In the genomic region with DNA sequence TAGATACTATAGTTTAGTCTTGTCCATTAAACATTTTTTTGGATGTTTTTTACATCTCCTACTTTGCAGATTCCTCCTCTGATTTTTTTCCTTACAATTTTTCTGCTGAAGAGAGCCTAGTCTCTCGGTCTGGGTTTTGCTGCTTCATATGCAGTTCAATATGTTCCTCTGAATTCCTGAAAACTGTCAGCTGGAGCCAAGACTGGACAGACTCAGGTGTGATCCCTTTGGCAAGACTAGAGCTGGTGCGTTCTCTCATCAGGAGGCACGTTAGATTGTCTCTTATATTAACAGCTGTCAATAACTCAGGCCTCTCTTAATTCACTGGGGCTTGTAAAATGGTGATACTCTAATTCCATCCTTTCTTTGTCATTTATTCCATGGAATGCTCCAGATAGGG, we compare ENCODE assay signal across 17 cellular contexts. TPM values are rescaled to one million over a fixed set of nuclear protein-coding genes. Genes with fewer than 3 reads are reported as not detected.
A peak's percentile ranks its signal among the peaks of the same experiment; 100 is the strongest.
DNase-seq lines count a peak whose midpoint lies in the region; ATAC-seq and TF ChIP-seq lines count a peak whose summit lies in the region.
"Had no signal": no experiment of that assay in that cellular context is flagged by ENCODE, and none has a peak within 500 bp of the region (broad histone marks: within the 10 kb centered on the region; RNA-seq: fewer than 3 reads in every experiment).

No MANE protein-coding gene starts in this region.

- no peak overlapping the region for H3K4me3 Mint-ChIP-seq in activated naive CD4-positive, alpha-beta T cell treated with anti-CD3 and anti-CD28 coated beads for 36 hours
- H3K4me3 Mint-ChIP-seq in activated B cell treated with CpG ODN at 0.5 μM for 24 hours = no peak overlapping the region
- H3K4me3 Mint-ChIP-seq in stimulated activated memory B cell treated with anti-CD40 and anti-IgM and Interleukin-4, amounts not matched to agents 10 μg/mL and 1 μg/mL and 100 μg/mL, for 72 hours = no peak overlapping the region
- no peak overlapping the region for H3K4me3 Mint-ChIP-seq in activated CD4-positive, alpha-beta memory T cell treated with anti-CD3 and anti-CD28 coated beads for 36 hours

- no peak for DNase-seq in activated naive CD4-positive, alpha-beta T cell treated with anti-CD3 and anti-CD28 coated beads for 36 hours
- no peak for DNase-seq in activated naive CD4-positive, alpha-beta T cell treated with Interleukin-2 at 50 U/mL for 16 hours
- no peak for DNase-seq in activated B cell treated with CpG ODN at 0.5 μM for 24 hours
- peak; percentile 50 for DNase-seq in cerebellar cortex (ENCODE audit: low spot score)
- no peak for DNase-seq in activated CD4-positive, alpha-beta memory T cell treated with anti-CD3 and anti-CD28 coated beads for 36 hours
- no peak for DNase-seq in central memory CD4-positive, alpha-beta T cell
- DNase-seq: ACHN, AML-193, DMS53, NCI-H1048, NCI-H1436 treated with DMSO at 0.1 percent for 48 hours, NCI-H2029 treated with DMSO at 0.1 percent for 48 hours, NCI-H510A, NCI-H82, PC-3 had no signal

- CTCF ChIA-PET in activated naive CD4-positive, alpha-beta T cell treated with anti-CD3 and anti-CD28 coated beads for 36 hours (lab: Charles Lee) = no interaction called here
- CTCF ChIA-PET in activated B cell treated with CpG ODN at 0.5 μM for 24 hours (lab: Charles Lee) = interaction anchor here (1.4 kb wide), 1 partner anchor 32 kb away, joined by 3 read pairs; no protein-coding TSS in a partner anchor
- CTCF ChIA-PET in activated CD4-positive, alpha-beta memory T cell treated with anti-CD3 and anti-CD28 coated beads for 36 hours (lab: Charles Lee) = no interaction called here

- peaks cover 10% of the 10 kb centered on the region for H3K4me1 Mint-ChIP-seq in activated naive CD4-positive, alpha-beta T cell treated with anti-CD3 and anti-CD28 coated beads for 36 hours (ENCODE audit: low read depth)
- no peaks in the 10 kb centered on the region for H3K4me1 Mint-ChIP-seq in activated B cell treated with CpG ODN at 0.5 μM for 24 hours
- no peaks in the 10 kb centered on the region for H3K4me1 Mint-ChIP-seq in stimulated activated memory B cell treated with anti-CD40 and anti-IgM and Interleukin-4, amounts not matched to agents 10 μg/mL and 1 μg/mL and 100 μg/mL, for 72 hours
- peaks cover 9% of the 10 kb centered on the region for H3K4me1 Mint-ChIP-seq in activated CD4-positive, alpha-beta memory T cell treated with anti-CD3 and anti-CD28 coated beads for 36 hours (ENCODE audit: low read depth)

- no peaks in the 10 kb centered on the region for H3K27me3 Mint-ChIP-seq in activated naive CD4-positive, alpha-beta T cell treated with anti-CD3 and anti-CD28 coated beads for 36 hours (ENCODE audit: low read depth)
- no peaks in the 10 kb centered on the region for H3K27me3 Mint-ChIP-seq in activated B cell treated with CpG ODN at 0.5 μM for 24 hours
- H3K27me3 Mint-ChIP-seq in stimulated activated memory B cell treated with anti-CD40 and anti-IgM and Interleukin-4, amounts not matched to agents 10 μg/mL and 1 μg/mL and 100 μg/mL, for 72 hours = no peaks in the 10 kb centered on the region
- H3K27me3 Mint-ChIP-seq in activated CD4-positive, alpha-beta memory T cell treated with anti-CD3 and anti-CD28 coated beads for 36 hours = no peaks in the 10 kb centered on the region

- no peaks in the 10 kb centered on the region for H3K9me3 Mint-ChIP-seq in activated naive CD4-positive, alpha-beta T cell treated with anti-CD3 and anti-CD28 coated beads for 36 hours
- H3K9me3 Mint-ChIP-seq in activated B cell treated with CpG ODN at 0.5 μM for 24 hours = no peaks in the 10 kb centered on the region
- no peaks in the 10 kb centered on the region for H3K9me3 Mint-ChIP-seq in stimulated activated memory B cell treated with anti-CD40 and anti-IgM and Interleukin-4, amounts not matched to agents 10 μg/mL and 1 μg/mL and 100 μg/mL, for 72 hours
- H3K9me3 Mint-ChIP-seq in activated CD4-positive, alpha-beta memory T cell treated with anti-CD3 and anti-CD28 coated beads for 36 hours = no peaks in the 10 kb centered on the region

- POLR2A ChIA-PET in activated B cell treated with CpG ODN at 0.5 μM for 24 hours (lab: Charles Lee) = no interaction called here
- POLR2A ChIA-PET in activated CD4-positive, alpha-beta memory T cell treated with anti-CD3 and anti-CD28 coated beads for 36 hours (lab: Charles Lee) = no interaction called here

- H3K27ac Mint-ChIP-seq in activated naive CD4-positive, alpha-beta T cell treated with anti-CD3 and anti-CD28 coated beads for 36 hours = peak overlapping the region; percentile 1
- H3K27ac Mint-ChIP-seq in activated B cell treated with CpG ODN at 0.5 μM for 24 hours = peak overlapping the region; percentile 62
- peak overlapping the region; percentile 2 for H3K27ac Mint-ChIP-seq in stimulated activated memory B cell treated with anti-CD40 and anti-IgM and Interleukin-4, amounts not matched to agents 10 μg/mL and 1 μg/mL and 100 μg/mL, for 72 hours
- no peak overlapping the region for H3K27ac Mint-ChIP-seq in activated CD4-positive, alpha-beta memory T cell treated with anti-CD3 and anti-CD28 coated beads for 36 hours

- intact Hi-C loops in activated naive CD4-positive, alpha-beta T cell treated with anti-CD3 and anti-CD28 coated beads for 36 hours (cut with micrococcal nuclease) = no loop called here
- intact Hi-C loops in activated B cell treated with CpG ODN at 0.5 μM for 24 hours (cut with micrococcal nuclease) = no loop called here
- intact Hi-C loops in activated CD4-positive, alpha-beta memory T cell treated with anti-CD3 and anti-CD28 coated beads for 36 hours (cut with micrococcal nuclease) = no loop called here

- peaks cover 29% of the 10 kb centered on the region for H3K36me3 Mint-ChIP-seq in activated naive CD4-positive, alpha-beta T cell treated with anti-CD3 and anti-CD28 coated beads for 36 hours (ENCODE audit: low read depth)
- H3K36me3 Mint-ChIP-seq in activated B cell treated with CpG ODN at 0.5 μM for 24 hours (ENCODE audit: low read depth) = peaks cover 87% of the 10 kb centered on the region
- peaks cover 77% of the 10 kb centered on the region for H3K36me3 Mint-ChIP-seq in stimulated activated memory B cell treated with anti-CD40 and anti-IgM and Interleukin-4, amounts not matched to agents 10 μg/mL and 1 μg/mL and 100 μg/mL, for 72 hours
- peaks cover 59% of the 10 kb centered on the region for H3K36me3 Mint-ChIP-seq in activated CD4-positive, alpha-beta memory T cell treated with anti-CD3 and anti-CD28 coated beads for 36 hours

- no peak for ATAC-seq in activated B cell treated with CpG ODN at 0.5 μM for 24 hours (ENCODE audit: low read depth)
- no peak for ATAC-seq in stimulated activated memory B cell treated with anti-CD40 and anti-IgM and Interleukin-4, amounts not matched to agents 10 μg/mL and 1 μg/mL and 100 μg/mL, for 72 hours
- ATAC-seq: PC-3 had no signal

- TF ChIP-seq CTCF in activated B cell treated with CpG ODN at 0.5 μM for 24 hours (IDR thresholded peaks at IDR 0.05) = no peak

RNA-seq across cellular contexts. Expression of gene GHRL, which starts 13.4 kb away (rescaled TPM):
- not detected for total RNA-seq in activated naive CD4-positive, alpha-beta T cell treated with anti-CD3 and anti-CD28 coated beads for 36 hours
- total RNA-seq in activated B cell treated with CpG ODN at 0.5 μM for 24 hours = 1.4 and 2.8 TPM in 2 replicates
- total RNA-seq in activated CD4-positive, alpha-beta memory T cell treated with anti-CD3 and anti-CD28 coated beads for 36 hours = under 1 TPM in 1 of 2 experiments, not detected in 1; 0.73 TPM
- total RNA-seq: MCF 10A, PC-3 had no signal

RNA-seq across cellular contexts. Expression of gene SEC13, which starts 14.8 kb away (rescaled TPM):
- 100 to 1,000 TPM in 1 of 2 experiments, 10 to 100 TPM in 1; 98.1 to 100 TPM for total RNA-seq in activated naive CD4-positive, alpha-beta T cell treated with anti-CD3 and anti-CD28 coated beads for 36 hours
- 86.1 and 86.9 TPM in 2 replicates for total RNA-seq in activated B cell treated with CpG ODN at 0.5 μM for 24 hours
- 10 to 100 TPM; 95.3 to 95.6 TPM for total RNA-seq in activated CD4-positive, alpha-beta memory T cell treated with anti-CD3 and anti-CD28 coated beads for 36 hours

RNA-seq across cellular contexts. Expression of gene TATDN2, which starts 57.9 kb away (rescaled TPM):
- 10 to 100 TPM; 25.8 to 28.1 TPM for total RNA-seq in activated naive CD4-positive, alpha-beta T cell treated with anti-CD3 and anti-CD28 coated beads for 36 hours
- 55.6 and 56.2 TPM in 2 replicates for total RNA-seq in activated B cell treated with CpG ODN at 0.5 μM for 24 hours
- 10 to 100 TPM; 36.9 to 39.4 TPM for total RNA-seq in activated CD4-positive, alpha-beta memory T cell treated with anti-CD3 and anti-CD28 coated beads for 36 hours
